In genomic region chr5:78162253-78162862, GRCh38 we compare ENCODE assay signal across 8 cellular contexts.
DNase-seq lines count a peak whose midpoint lies in the region; ATAC-seq and TF ChIP-seq lines count a peak whose summit lies in the region.

No MANE protein-coding gene starts in this region.

- H3K79me2 ChIP-seq in DND-41 (ENCODE audit: insufficient read depth, low read length): no peaks in the 10 kb centered on the region

- H3K9me3 ChIP-seq in DND-41 (ENCODE audit: insufficient read depth, low read length, severe bottlenecking) (no peaks in the 10 kb centered on the region), MG63 (no peaks in the 10 kb centered on the region)

- H3K4me3 Mint-ChIP-seq in stimulated activated naive B cell treated with anti-CD40 and anti-IgM and Interleukin-4, amounts not matched to agents 10 μg/mL and 1 μg/mL and 100 μg/mL, for 72 hours: no peak overlapping the region

- H3K4me3 ChIP-seq in DND-41 (ENCODE audit: low read depth in 1 of 2, low read length in 2 of 2) (no peak overlapping the region), MG63 (no peak overlapping the region), lower leg skin (ENCODE audit: low read depth, poor library complexity, severe bottlenecking) (no peak overlapping the region)

- TF ChIP-seq CTCF in DND-41 (IDR thresholded peaks at IDR 0.05; ENCODE audit: borderline replicate concordance, extremely low read depth, low read length, poor library complexity, severe bottlenecking) (peak; percentile 64), lower leg skin (IDR thresholded peaks at IDR 0.05) (no peak)

- no peak overlapping the region for H3K27ac Mint-ChIP-seq in stimulated activated naive B cell treated with anti-CD40 and anti-IgM and Interleukin-4, amounts not matched to agents 10 μg/mL and 1 μg/mL and 100 μg/mL, for 72 hours

- no peak overlapping the region for H3K27ac ChIP-seq in DND-41 (ENCODE audit: low read length)

- no peak overlapping the region for H3K4me2 ChIP-seq in DND-41 (ENCODE audit: insufficient read depth, low read length)

- H4K20me1 ChIP-seq in DND-41 (ENCODE audit: insufficient read depth, low read length): no peaks in the 10 kb centered on the region

- no peak overlapping the region for H2AFZ ChIP-seq in DND-41 (ENCODE audit: low read depth, low read length)

- H3K4me1 ChIP-seq in DND-41 (ENCODE audit: insufficient read depth, low read length): no peaks in the 10 kb centered on the region

- TF ChIP-seq POLR2A in lower leg skin (IDR thresholded peaks at IDR 0.05): no peak

- H3K9ac ChIP-seq in DND-41 (ENCODE audit: low read depth, low read length): no peak overlapping the region

- H3K27me3 ChIP-seq in DND-41 (ENCODE audit: insufficient read depth, low read length, poor library complexity) (no peaks in the 10 kb centered on the region), MG63 (no peaks in the 10 kb centered on the region)

- peaks cover 26% of the 10 kb centered on the region; the same call in 1 of the 2 replicates for H3K36me3 ChIP-seq in DND-41 (ENCODE audit: insufficient read depth, low read length)
- peaks cover 7% of the 10 kb centered on the region for H3K36me3 ChIP-seq in MG63

- peaks cover 11 to 25% of the 10 kb centered on the region in 2 donors for H3K36me3 Mint-ChIP-seq in stimulated activated naive B cell treated with anti-CD40 and anti-IgM and Interleukin-4, amounts not matched to agents 10 μg/mL and 1 μg/mL and 100 μg/mL, for 72 hours

- no peaks in the 10 kb centered on the region for H3K9me3 Mint-ChIP-seq in stimulated activated naive B cell treated with anti-CD40 and anti-IgM and Interleukin-4, amounts not matched to agents 10 μg/mL and 1 μg/mL and 100 μg/mL, for 72 hours

- DNase-seq in DND-41 (peak; percentile 18), HuH-7 (ENCODE audit: low spot score) (peak; percentile 10), RPMI7951 (ENCODE audit: low read depth) (peak; percentile 9), germinal center (ENCODE audit: low spot score) (peak; percentile 3), MG63 (no peak), lower leg skin (ENCODE audit: low spot score in 2 of 2) (no peak)
- DNase-seq in stimulated activated naive B cell treated with anti-CD40 and anti-IgM and Interleukin-4, amounts not matched to agents 10 μg/mL and 1 μg/mL and 100 μg/mL, for 72 hours: no peak

- WGBS in lower leg skin, 2 donors: 96 to 98% methylated on average over 3 of the region's 3 CpGs

- intact Hi-C loops in lower leg skin (cut with DNase I; ENCODE audit: low total_unique reads): no loop called here

- peaks cover 0 to 4% of the 10 kb centered on the region in 2 donors for H3K4me1 Mint-ChIP-seq in stimulated activated naive B cell treated with anti-CD40 and anti-IgM and Interleukin-4, amounts not matched to agents 10 μg/mL and 1 μg/mL and 100 μg/mL, for 72 hours

- no peaks in the 10 kb centered on the region for H3K27me3 Mint-ChIP-seq in stimulated activated naive B cell treated with anti-CD40 and anti-IgM and Interleukin-4, amounts not matched to agents 10 μg/mL and 1 μg/mL and 100 μg/mL, for 72 hours

- 0 out of 3 replicates have a peak, but pooled peaks have one; percentile 50 for ATAC-seq in DND-41 (ENCODE audit: insufficient read depth, low read depth)
- ATAC-seq in stimulated activated naive B cell treated with anti-CD40 and anti-IgM and Interleukin-4, amounts not matched to agents 10 μg/mL and 1 μg/mL and 100 μg/mL, for 72 hours (replicated peaks): peak; percentile 33 to 45
- no peak for ATAC-seq in HG03565 (IDR thresholded peaks at IDR 0.05; ENCODE audit: unreplicated experiment)

Comparison
In these comparisons a context has a peak if more than half of its experiments do, and no peak if none do; other contexts are left out.
1. DNase-seq: peak in DND-41 (single experiment), HuH-7 (single experiment), RPMI7951 (single experiment) and germinal center (single experiment); none in stimulated activated naive B cell treated with anti-CD40 and anti-IgM and Interleukin-4, amounts not matched to agents 10 μg/mL and 1 μg/mL and 100 μg/mL, for 72 hours (single experiment), MG63 (single experiment) and lower leg skin (0 of 2).